Comparison of ENCODE assay signal across 1 cellular context in genomic region chr10:70404036-70404905, GRCh38.
A peak's percentile ranks its signal among the peaks of the same experiment; 100 is the strongest.
TF ChIP-seq lines count a peak whose summit lies in the region.

EIF4EBP2 (plus strand) TSS chr10:70404145; CDS start chr10:70404402, 257 bp downstream.

TF ChIP-seq in HepG2, 621 proteins besides CTCF, POLR2A, EP300 and RAD21 (continued from another document and continues in another):
- TF ChIP-seq ARNT2 (CRISPR knock-in tag; IDR thresholded peaks at IDR 0.05; ENCODE audit: low read depth) (peak; percentile 94), FOXM1 (CRISPR knock-in tag; IDR thresholded peaks at IDR 0.05) (no peak), WIZ (CRISPR knock-in tag; IDR thresholded peaks at IDR 0.05) (no peak), ZNF597 (CRISPR knock-in tag; IDR thresholded peaks at IDR 0.05) (no peak), ZNF841 (CRISPR knock-in tag; IDR thresholded peaks at IDR 0.05; ENCODE audit: borderline replicate concordance) (peak; percentile 21; the same call in 1 of the 2 replicates), ZNF7 (CRISPR knock-in tag; IDR thresholded peaks at IDR 0.05) (no peak), LRRFIP1 (CRISPR knock-in tag; conservative IDR thresholded peaks at IDR 0.05) (0 out of 2 replicates have a peak, but pooled peaks have one; percentile 14), ZBTB1 (CRISPR knock-in tag; IDR thresholded peaks at IDR 0.05; ENCODE audit: borderline replicate concordance) (no peak), GLI4 (CRISPR knock-in tag; IDR thresholded peaks at IDR 0.05; ENCODE audit: borderline replicate concordance) (no peak), ZBTB43 (CRISPR knock-in tag; conservative IDR thresholded peaks at IDR 0.05) (peak; percentile 55; the same call in 1 of the 2 replicates), ZNF543 (CRISPR knock-in tag; IDR thresholded peaks at IDR 0.05) (no peak), RXRA (CRISPR knock-in tag; IDR thresholded peaks at IDR 0.05) (0 out of 2 replicates have a peak, but pooled peaks have one; percentile 61), ZBTB20 (CRISPR knock-in tag; IDR thresholded peaks at IDR 0.05; ENCODE audit: borderline replicate concordance, low read depth) (no peak), ZNF574 (CRISPR knock-in tag; IDR thresholded peaks at IDR 0.05) (peak; percentile 88), ZUFSP (CRISPR knock-in tag; IDR thresholded peaks at IDR 0.05; ENCODE audit: borderline replicate concordance) (no peak), ZSCAN5A (CRISPR knock-in tag; IDR thresholded peaks at IDR 0.05; ENCODE audit: borderline replicate concordance) (no peak), ZNF101 (CRISPR knock-in tag; IDR thresholded peaks at IDR 0.05; ENCODE audit: borderline replicate concordance, low read depth) (no peak), ZMYM2 (CRISPR knock-in tag; IDR thresholded peaks at IDR 0.05) (no peak), TCF7 (IDR thresholded peaks at IDR 0.05; ENCODE audit: low read depth) (no peak), AFF4 (CRISPR knock-in tag; IDR thresholded peaks at IDR 0.05) (0 out of 2 replicates have a peak, but pooled peaks have one; percentile 49), ZNF296 (CRISPR knock-in tag; conservative IDR thresholded peaks at IDR 0.05) (no peak), ZNF777 (CRISPR knock-in tag; IDR thresholded peaks at IDR 0.05) (no peak; the same call in 1 of the 2 replicates), ZNF746 (CRISPR knock-in tag; IDR thresholded peaks at IDR 0.05) (no peak), ZNF672 (CRISPR knock-in tag; IDR thresholded peaks at IDR 0.05) (no peak), ELK4 (CRISPR knock-in tag; IDR thresholded peaks at IDR 0.05; ENCODE audit: borderline replicate concordance) (no peak), AHDC1 (CRISPR knock-in tag; IDR thresholded peaks at IDR 0.05; ENCODE audit: borderline replicate concordance) (no peak), RAD51 (IDR thresholded peaks at IDR 0.05; ENCODE audit: borderline replicate concordance) (no peak), PLRG1 (conservative IDR thresholded peaks at IDR 0.05) (no peak), ZNF337 (CRISPR knock-in tag; IDR thresholded peaks at IDR 0.05; ENCODE audit: borderline replicate concordance, low read depth) (no peak), ZEB1 (IDR thresholded peaks at IDR 0.05; ENCODE audit: insufficient replicate concordance, low read depth) (no peak)
